ENCODE assay signal across 17 cellular contexts in genomic region chr4:173478884-173479283, GRCh38. TPM values are rescaled to one million over a fixed set of nuclear protein-coding genes. Genes with fewer than 3 reads are reported as not detected.
"Had no signal": no experiment of that assay in that cellular context is flagged by ENCODE, and none has a peak within 500 bp of the region (broad histone marks: within the 10 kb centered on the region; RNA-seq: fewer than 3 reads in every experiment).

No MANE protein-coding gene starts in this region.

- DNase-seq: activated CD4-positive, alpha-beta T cell treated with anti-CD3 and anti-CD28 coated beads for 36 hours; activated CD8-positive, alpha-beta T cell treated with anti-CD3 and anti-CD28 coated beads for 36 hours; activated effector memory CD4-positive, alpha-beta T cell treated with Interleukin-2 at 50 U/mL for 16 hours; activated naive CD4-positive, alpha-beta T cell treated with anti-CD3 and anti-CD28 coated beads, Interleukin-2, amount 50 U/mL, for 16 hours; activated T-cell treated with anti-CD3 and anti-CD28 coated beads, Interleukin-2, amount 50 U/mL, for 4 hours; adrenal gland; effector memory CD4-positive, alpha-beta T cell; foreskin melanocyte; heart left ventricle; lower lobe of right lung; naive B cell; retina; small intestine; stimulated activated naive CD8-positive, alpha-beta T cell treated with anti-CD3 and anti-CD28 coated beads, Interleukin-15, amount 100 ng/mL, for 72 hours; T-helper 2 cell; testis had no signal

- ATAC-seq: activated CD4-positive, alpha-beta T cell treated with anti-CD3 and anti-CD28 coated beads for 36 hours; activated CD8-positive, alpha-beta T cell treated with anti-CD3 and anti-CD28 coated beads for 36 hours; activated T-cell treated with anti-CD3 and anti-CD28 coated beads, Interleukin-2, amount 50 U/mL, for 4 hours; lower lobe of right lung; stimulated activated naive CD8-positive, alpha-beta T cell treated with anti-CD3 and anti-CD28 coated beads, Interleukin-15, amount 100 ng/mL, for 72 hours had no signal

- H3K27ac ChIP-seq: adrenal gland, lower lobe of right lung, parathyroid adenoma, testis had no signal

- H3K36me3 ChIP-seq: adrenal gland, heart left ventricle, lower lobe of right lung had no signal

- H3K9ac ChIP-seq: parathyroid adenoma had no signal

- H3K27me3 ChIP-seq: adrenal gland, heart left ventricle, testis had no signal

- H3K4me3 ChIP-seq: adrenal gland, heart left ventricle, lower lobe of right lung, testis had no signal

- H3K9me3 ChIP-seq: adrenal gland, heart left ventricle, lower lobe of right lung, testis had no signal

- H3K4me1 ChIP-seq: adrenal gland, heart left ventricle, lower lobe of right lung, parathyroid adenoma, testis had no signal

RNA-seq across cellular contexts. Expression of gene HAND2, which starts 51.1 kb away (rescaled TPM):
- total RNA-seq: activated CD4-positive, alpha-beta T cell treated with anti-CD3 and anti-CD28 coated beads for 36 hours; activated CD8-positive, alpha-beta T cell treated with anti-CD3 and anti-CD28 coated beads for 36 hours; activated T-cell treated with anti-CD3 and anti-CD28 coated beads, Interleukin-2, amount 50 U/mL, for 4 hours had no signal
